In the genomic region with DNA sequence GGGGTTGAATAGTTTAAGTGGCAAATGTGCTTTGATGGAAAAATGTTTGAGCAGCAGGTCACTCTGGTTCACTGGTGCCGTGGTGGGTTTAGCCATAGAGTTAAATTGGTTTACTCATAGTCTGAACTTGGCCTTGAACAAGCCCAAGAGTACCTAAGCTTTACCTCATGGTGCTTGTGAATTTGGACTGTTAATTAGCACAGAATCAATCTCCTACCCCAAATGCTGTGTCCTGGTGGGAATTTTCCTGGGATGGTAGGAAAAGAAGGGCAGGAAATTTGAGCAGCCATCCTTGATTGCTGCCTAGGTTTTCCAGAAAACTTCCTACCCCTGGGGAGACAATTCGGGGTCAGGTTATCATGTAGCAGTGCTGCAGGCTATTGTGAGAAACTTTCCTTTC, we compare ENCODE assay signal across 20 cellular contexts.
"Had no signal": no experiment of that assay in that cellular context is flagged by ENCODE, and none has a peak within 500 bp of the region (broad histone marks: within the 10 kb centered on the region; RNA-seq: fewer than 3 reads in every experiment).

No MANE protein-coding gene starts in this region.

- H3K9me3 ChIP-seq: sigmoid colon, spleen, testis, tibial artery, upper lobe of right lung, vagina had no signal

- DNase-seq: cerebellar nuclear complex; cortex of kidney; effector memory CD8-positive, alpha-beta T cell; kidney; mesenchymal stem cell; natural killer cell; sigmoid colon; spleen; stimulated activated CD4-positive, alpha-beta T cell treated with anti-CD3 and anti-CD28 coated beads, Interleukin-4, amount 100 ng/mL, for 4 hours; stimulated activated naive CD8-positive, alpha-beta T cell treated with anti-CD3 and anti-CD28 coated beads, Interleukin-15, Interleukin-2, amounts not matched to agents 100 U/mL and 50 U/mL, for 24 hours; substantia nigra; testis; tibial artery; upper lobe of right lung had no signal

- H3K79me2 ChIP-seq: parathyroid adenoma had no signal

- H3K4me1 ChIP-seq: sigmoid colon, spleen, testis, upper lobe of right lung, vagina had no signal

- H2AFZ ChIP-seq: parathyroid adenoma had no signal

- H3K36me3 ChIP-seq: sigmoid colon, spleen, tibial artery, upper lobe of right lung, vagina had no signal

- H3K4me1 Mint-ChIP-seq: natural killer cell; stimulated activated memory B cell treated with anti-CD40 and anti-IgM and Interleukin-4, amounts not matched to agents 10 μg/mL and 1 μg/mL and 100 μg/mL, for 72 hours had no signal

- H3K4me3 ChIP-seq: sigmoid colon, spleen, testis, tibial artery, upper lobe of right lung, vagina had no signal

- H3K4me3 Mint-ChIP-seq: effector memory CD8-positive, alpha-beta T cell; natural killer cell; neural crest cell; stimulated activated memory B cell treated with anti-CD40 and anti-IgM and Interleukin-4, amounts not matched to agents 10 μg/mL and 1 μg/mL and 100 μg/mL, for 72 hours had no signal

- H3K27me3 ChIP-seq: sigmoid colon, spleen, testis, tibial artery, upper lobe of right lung, vagina had no signal

- H3K27ac ChIP-seq: parathyroid adenoma, sigmoid colon, spleen, testis, tibial artery, upper lobe of right lung, vagina had no signal

- H3K9me3 Mint-ChIP-seq: natural killer cell; neural crest cell; stimulated activated memory B cell treated with anti-CD40 and anti-IgM and Interleukin-4, amounts not matched to agents 10 μg/mL and 1 μg/mL and 100 μg/mL, for 72 hours had no signal

- ATAC-seq: effector memory CD8-positive, alpha-beta T cell; left lobe of liver; natural killer cell; stimulated activated memory B cell treated with anti-CD40 and anti-IgM and Interleukin-4, amounts not matched to agents 10 μg/mL and 1 μg/mL and 100 μg/mL, for 72 hours; stimulated activated naive CD8-positive, alpha-beta T cell treated with anti-CD3 and anti-CD28 coated beads, Interleukin-15, Interleukin-2, amounts not matched to agents 100 U/mL and 50 U/mL, for 24 hours; upper lobe of right lung had no signal

- H3K27me3 Mint-ChIP-seq: progenitor cell of endocrine pancreas; stimulated activated memory B cell treated with anti-CD40 and anti-IgM and Interleukin-4, amounts not matched to agents 10 μg/mL and 1 μg/mL and 100 μg/mL, for 72 hours had no signal

- H3K36me3 Mint-ChIP-seq: natural killer cell; stimulated activated memory B cell treated with anti-CD40 and anti-IgM and Interleukin-4, amounts not matched to agents 10 μg/mL and 1 μg/mL and 100 μg/mL, for 72 hours had no signal

- H3K27ac Mint-ChIP-seq: effector memory CD8-positive, alpha-beta T cell; natural killer cell; progenitor cell of endocrine pancreas; stimulated activated memory B cell treated with anti-CD40 and anti-IgM and Interleukin-4, amounts not matched to agents 10 μg/mL and 1 μg/mL and 100 μg/mL, for 72 hours had no signal
